In genomic region chr15:84818221-84819131, GRCh38 we compare ENCODE assay signal across 8 cellular contexts. TPM values are rescaled to one million over a fixed set of nuclear protein-coding genes. Genes with fewer than 3 reads are reported as not detected.
DNase-seq lines count a peak whose midpoint lies in the region; ATAC-seq and TF ChIP-seq lines count a peak whose summit lies in the region.

No MANE protein-coding gene starts in this region.

- H3K4me3 ChIP-seq in body of pancreas = no peak overlapping the region
- peak overlapping the region; percentile 67 for H3K4me3 ChIP-seq in thoracic aorta

- ATAC-seq in body of pancreas = peak; percentile 75
- ATAC-seq in thoracic aorta (ENCODE audit: insufficient number of reproducible peaks, low FRiP score, low read depth) = peak; percentile 63
- ATAC-seq in GM18519 (IDR thresholded peaks at IDR 0.05; ENCODE audit: low FRiP score, unreplicated experiment) = no peak

- 18 to 28% methylated on average over 9 of the region's 9 CpGs for WGBS in body of pancreas, 2 donors

- H3K4me1 ChIP-seq in body of pancreas = peaks cover 28% of the 10 kb centered on the region
- H3K4me1 ChIP-seq in thoracic aorta (ENCODE audit: control insufficient read depth in 1 of 2, low read depth in 2 of 2) = peaks cover 45 to 78% of the 10 kb centered on the region in 2 donors

- TF ChIP-seq CTCF in body of pancreas (IDR thresholded peaks at IDR 0.05) (peak in 1 of 7 experiments; percentile 3), thoracic aorta (IDR thresholded peaks at IDR 0.05) (no peak)

- peak; percentile 49 for DNase-seq in NCI-H748 (lab: John Stamatoyannopoulos, UW; ENCODE audit: unreplicated experiment)
- no peak for DNase-seq in NCI-H748 treated with DMSO at 0.1 percent for 48 hours (lab: John Stamatoyannopoulos, UW)
- DNase-seq in body of pancreas = peak; percentile 50 to 83 (median 72)
- DNase-seq in thoracic aorta (ENCODE audit: low spot score) = no peak
- DNase-seq in AG08395 (ENCODE audit: low spot score) = no peak
- no peak for DNase-seq in NCI-H82 (lab: John Stamatoyannopoulos, UW)

- H3K27me3 ChIP-seq in body of pancreas (no peaks in the 10 kb centered on the region), layer of hippocampus (ENCODE audit: control insufficient read depth, insufficient read depth, low read length) (no peaks in the 10 kb centered on the region), thoracic aorta (replicated peaks; ENCODE audit: insufficient read depth) (no peaks in the 10 kb centered on the region)

- H3K9me3 ChIP-seq in body of pancreas = no peaks in the 10 kb centered on the region
- H3K9me3 ChIP-seq in thoracic aorta = no peaks in the 10 kb centered on the region

- TF ChIP-seq POLR2A in body of pancreas (IDR thresholded peaks at IDR 0.05) = peak in 2 of 3 donors; percentile 26 to 29

- no peaks in the 10 kb centered on the region for H3K36me3 ChIP-seq in body of pancreas (replicated peaks in 1 of 2; ENCODE audit: insufficient read depth in 1 of 2, low read depth in 2 of 2)
- H3K36me3 ChIP-seq in thoracic aorta = no peaks in the 10 kb centered on the region

- H3K27ac ChIP-seq in body of pancreas = peak overlapping the region; percentile 76 to 82 (median 79)
- H3K27ac ChIP-seq in layer of hippocampus (ENCODE audit: low read depth, low read length) = peak overlapping the region; percentile 75
- peak overlapping the region; percentile 95 to 96 for H3K27ac ChIP-seq in thoracic aorta

- intact Hi-C loops in body of pancreas (cut with DNase I) = no loop called here

RNA-seq across cellular contexts. Expression of gene ALPK3, which starts 1.3 kb away (rescaled TPM):
- total RNA-seq in body of pancreas (10 to 100 TPM in 1 of 2 donors, 1 to 10 TPM in 1; 7.8 to 15.8 TPM), thoracic aorta (10 to 100 TPM; 56.9 to 81.1 TPM)

Comparison
In these comparisons a context has a peak if more than half of its experiments do, and no peak if none do; other contexts are left out.
1. DNase-seq: peak in NCI-H748 (single experiment) and body of pancreas (4 of 4); none in NCI-H748 treated with DMSO at 0.1 percent for 48 hours (single experiment), thoracic aorta (single experiment), AG08395 (single experiment) and NCI-H82 (single experiment).
2. Peak in every context shown above with its lines, with median percentiles within 50 percentile points of each other: H3K27ac ChIP-seq.